ENCODE assay signal across 8 cellular contexts in genomic region chr18:21740474-21740723, GRCh38. TPM values are rescaled to one million over a fixed set of nuclear protein-coding genes. Genes with fewer than 3 reads are reported as not detected.
DNase-seq lines count a peak whose midpoint lies in the region; ATAC-seq, FAIRE-seq and TF ChIP-seq lines count a peak whose summit lies in the region.

No MANE protein-coding gene starts in this region.

- peak overlapping the region; percentile 94 for H3K4me2 ChIP-seq in HepG2 (ENCODE audit: low read depth, low read length)

- H3K4me3 ChIP-seq in BJ (ENCODE audit: low read depth, low read length), result peak overlapping the region; percentile 97
- peak overlapping the region; percentile 93 to 98 (median 94); a peak in 5 of 6 replicates for H3K4me3 ChIP-seq in HepG2 (replicated peaks in 1 of 3; ENCODE audit: insufficient read depth in 1 of 3, low read depth in 2 of 3, low read length in 3 of 3)

- H3K79me2 ChIP-seq in HepG2 (ENCODE audit: insufficient read depth, low read length), result peaks cover 40% of the 10 kb centered on the region

- no peak for DNase-seq in BJ (ENCODE audit: low read depth)
- DNase-seq in GM19238 (ENCODE audit: insufficient read length, low spot score), result peak; percentile 88
- DNase-seq in SKM-1 (lab: John Stamatoyannopoulos, UW; ENCODE audit: unreplicated experiment), result peak; percentile 92
- DNase-seq in cerebellar nuclear complex (lab: John Stamatoyannopoulos, UW), result peak; percentile 85 to 94
- DNase-seq in HepG2 (ENCODE audit: low spot score), result peak; percentile 92
- DNase-seq in stimulated activated CD8-positive, alpha-beta memory T cell treated with anti-CD3 and anti-CD28 coated beads, Interleukin-15, amount 100 ng/mL, for 48 hours (ENCODE audit: low read depth in 2 of 2), result peak; percentile 98 to 99
- DNase-seq in midbrain (lab: John Stamatoyannopoulos, UW), result no peak

- BruUV-seq in HepG2 (replicated peaks; lab: Mats Ljungman, UMichigan), result no TSS peak

- in situ Hi-C loops in HepG2 (cut with HindIII; ENCODE audit: extremely low pct_ligation_motif_present, low pct_unique_long_range_greater_than_20kb), result no loop called here

- peak overlapping the region; percentile 97 for H3K27ac ChIP-seq in HepG2 (ENCODE audit: extremely low read length, insufficient read depth, low read length)

- H2AFZ ChIP-seq in HepG2 (ENCODE audit: low read length), result peak overlapping the region; percentile 87

- peak overlapping the region; percentile 91 for H3K9ac ChIP-seq in HepG2 (ENCODE audit: insufficient read depth, low read depth, low read length)

- peak; percentile 47 for FAIRE-seq in HepG2 (lab: Jason Lieb, UNC)

- TF ChIP-seq POLR2A in HepG2 (IDR thresholded peaks at IDR 0.05; ENCODE audit: insufficient read depth in 1 of 2, low read depth in 2 of 2, low read length in 2 of 2), result peak in 1 of 2 experiments; percentile 73; a peak in 2 of 4 replicates

- intact Hi-C loops in HepG2 (cut with micrococcal nuclease; ENCODE audit: unreplicated experiment), result loop anchor here (2.0 to 5.0 kb wide), 4 partner anchors 36 to 128 kb away; partner anchors contain the start of genes ABHD3 and SNRPD1

- peaks cover 16% of the 10 kb centered on the region for H4K20me1 ChIP-seq in HepG2 (ENCODE audit: insufficient read depth, low read length)

- WGBS in HepG2 (ENCODE audit: low lambda C conversion rate), result 1% methylated on average over 4 of the region's 14 CpGs

- TF ChIP-seq CTCF in BJ (IDR thresholded peaks at IDR 0.05; ENCODE audit: insufficient read depth, low read depth, low read length), result no peak
- no peak for TF ChIP-seq CTCF in HepG2 (CRISPR knock-in tag; IDR thresholded peaks at IDR 0.05)

- H3K27me3 ChIP-seq in BJ (ENCODE audit: control insufficient read depth, insufficient read depth, low read length) (no peaks in the 10 kb centered on the region), HepG2 (ENCODE audit: control insufficient read depth in 1 of 2, insufficient read depth in 2 of 2, low read length in 2 of 2) (no peaks in the 10 kb centered on the region)

- POLR2A ChIA-PET in BJ (lab: Charles Lee) (interaction anchor here (0.6 to 0.7 kb wide), 4 partner anchors 20 to 315 kb away, joined by 3 to 4 read pairs (median 3); no protein-coding TSS in a partner anchor), HepG2 (lab: Yijun Ruan, JAX) (interaction anchor here (0.6 to 2.3 kb wide), 20 partner anchors 8 to 143 kb away, joined by 3 to 17 read pairs (median 4); partner anchors contain the start of genes ABHD3, ESCO1 and SNRPD1)

- H3K36me3 ChIP-seq in BJ (ENCODE audit: control insufficient read depth, insufficient read depth, low read length), result no peaks in the 10 kb centered on the region
- H3K36me3 ChIP-seq in HepG2 (replicated peaks in 1 of 2; ENCODE audit: control insufficient read depth in 1 of 2, insufficient read depth in 2 of 2, low read length in 2 of 2), result no peaks in the 10 kb centered on the region

- H3K4me1 ChIP-seq in HepG2 (ENCODE audit: insufficient read depth, low read length), result peaks cover 47% of the 10 kb centered on the region

- no peak for TF ChIP-seq EP300 in HepG2 (IDR thresholded peaks at IDR 0.05; ENCODE audit: low read depth in 2 of 2, low read length in 2 of 2)
- TF ChIP-seq EP300 in HepG2 (CRISPR knock-in tag; IDR thresholded peaks at IDR 0.05; ENCODE audit: borderline replicate concordance), result no peak

- ATAC-seq in HG03280 (IDR thresholded peaks at IDR 0.05; ENCODE audit: unreplicated experiment) (peak; percentile 98), HepG2 (peak; percentile 97)

- CTCF ChIA-PET in BJ (lab: Yijun Ruan, JAX), result interaction anchor here (1.2 to 1.5 kb wide), 2 partner anchors 85 to 139 kb away, joined by 4 to 6 read pairs; partner anchors contain the start of gene ESCO1
- CTCF ChIA-PET in HepG2 (lab: Yijun Ruan, JAX; ENCODE audit: low intra/inter-chr PET ratio, low total read pairs), result no interaction called here

- H3K9me3 ChIP-seq in HepG2 (ENCODE audit: low read length), result no peaks in the 10 kb centered on the region

- TF ChIP-seq RAD21 in HepG2 (CRISPR knock-in tag; IDR thresholded peaks at IDR 0.05), result no peak

TF ChIP-seq in HepG2, 621 proteins besides CTCF, POLR2A, EP300 and RAD21 (continues in another document):
- TF ChIP-seq TEAD3 (CRISPR knock-in tag; optimal IDR thresholded peaks at IDR 0.05; ENCODE audit: borderline replicate concordance) (peak; percentile 32), ZFP1 (CRISPR knock-in tag; IDR thresholded peaks at IDR 0.05) (0 out of 2 replicates have a peak, but pooled peaks have one; percentile 22), HNF4A (CRISPR knock-in tag; IDR thresholded peaks at IDR 0.05) (no peak), REXO4 (CRISPR knock-in tag; IDR thresholded peaks at IDR 0.05; ENCODE audit: borderline replicate concordance) (no peak), NR2F1 (CRISPR knock-in tag; IDR thresholded peaks at IDR 0.05) (no peak), TFDP1 (CRISPR knock-in tag; IDR thresholded peaks at IDR 0.05; ENCODE audit: borderline replicate concordance) (peak; percentile 64; the same call in 1 of the 2 replicates), ATF7-NPFF (CRISPR knock-in tag; IDR thresholded peaks at IDR 0.05; ENCODE audit: low read depth) (no peak), ZNF614 (CRISPR knock-in tag; IDR thresholded peaks at IDR 0.05; ENCODE audit: borderline replicate concordance) (peak; percentile 20; the same call in 1 of the 2 replicates), ADNP (CRISPR knock-in tag; IDR thresholded peaks at IDR 0.05) (no peak)

RNA-seq across cellular contexts. Expression of gene MIB1, which starts 0.2 kb away (rescaled TPM):
- polyA plus RNA-seq in BJ (2011; rRNA removed) (10.0 and 18.7 TPM in 2 replicates), HepG2 (2011; rRNA removed) (11.2 and 12.0 TPM in 2 replicates)
- polyA minus RNA-seq in BJ (2011; rRNA and poly(A)+ RNA removed), result 37.7 and 38.7 TPM in 2 replicates
- 47.0 and 60.6 TPM in 2 replicates for total RNA-seq in HepG2 (2016; rRNA removed; fragmentation: Illumina TruSeq; extraction: Trizol)
- total RNA-seq in HepG2 (2016; cell fraction: cytosol; rRNA removed; fragmentation: Illumina TruSeq; extraction: Trizol; ENCODE audit: low read depth), result 80.8 and 93.1 TPM in 2 replicates
- 46.0 and 57.6 TPM in 2 replicates for total RNA-seq in HepG2 (2016; cell fraction: insoluble cytoplasmic fraction; rRNA removed; fragmentation: Illumina TruSeq; extraction: Trizol)
- total RNA-seq in HepG2 (2016; cell fraction: membrane; rRNA removed; fragmentation: Illumina TruSeq; extraction: Trizol), result 44.7 and 51.6 TPM in 2 replicates
- 36.7 and 42.3 TPM in 2 replicates for total RNA-seq in HepG2 (2016; cell fraction: nucleus; rRNA removed; fragmentation: Illumina TruSeq; extraction: Trizol)
- polyA plus RNA-seq in HepG2 (2011; cell fraction: cytosol; rRNA removed), result 5.4 and 8.8 TPM in 2 replicates
- polyA plus RNA-seq in HepG2 (2011; cell fraction: nucleus; rRNA removed), result 9.9 and 12.0 TPM in 2 replicates
- 20.7 and 21.4 TPM in 2 replicates for polyA plus RNA-seq in HepG2 (2012)
- polyA plus RNA-seq in HepG2 (2016; cell fraction: cytosol; fragmentation: Illumina TruSeq; extraction: Trizol; ENCODE audit: low read depth), result 0.28 and 0.44 TPM in 2 replicates
- polyA plus RNA-seq in HepG2 (2016; cell fraction: insoluble cytoplasmic fraction; fragmentation: Illumina TruSeq; extraction: Trizol; ENCODE audit: low read depth), result 19.5 and 21.8 TPM in 2 replicates
- polyA plus RNA-seq in HepG2 (2016; cell fraction: membrane; fragmentation: Illumina TruSeq; extraction: Trizol; ENCODE audit: low read depth), result 1.3 and 1.8 TPM in 2 replicates
- polyA plus RNA-seq in HepG2 (2016; cell fraction: nucleus; fragmentation: Illumina TruSeq; extraction: Trizol; ENCODE audit: insufficient read depth, low read depth), result 24.5 and 25.6 TPM in 2 replicates
- 35.2 and 42.4 TPM in 2 replicates for polyA minus RNA-seq in HepG2 (2011; rRNA and poly(A)+ RNA removed; ENCODE audit: low replicate concordance)
- 48.0 and 55.6 TPM in 2 replicates for polyA minus RNA-seq in HepG2 (2011; cell fraction: cytosol; rRNA and poly(A)+ RNA removed)
- 44.7 and 56.6 TPM in 2 replicates for polyA minus RNA-seq in HepG2 (2011; cell fraction: nucleus; rRNA and poly(A)+ RNA removed)

RNA-seq across cellular contexts. Expression of gene ABHD3, which starts 35.8 kb away (rescaled TPM):
- polyA plus RNA-seq in BJ (2011; rRNA removed), result 2.8 and 3.3 TPM in 2 replicates
- 2.1 and 2.7 TPM in 2 replicates for polyA minus RNA-seq in BJ (2011; rRNA and poly(A)+ RNA removed)
- 14.2 and 32.1 TPM in 2 replicates for total RNA-seq in HepG2 (2016; rRNA removed; fragmentation: Illumina TruSeq; extraction: Trizol)
- total RNA-seq in HepG2 (2016; cell fraction: cytosol; rRNA removed; fragmentation: Illumina TruSeq; extraction: Trizol; ENCODE audit: low read depth), result 6.1 and 6.5 TPM in 2 replicates
- 12.7 and 32.7 TPM in 2 replicates for total RNA-seq in HepG2 (2016; cell fraction: insoluble cytoplasmic fraction; rRNA removed; fragmentation: Illumina TruSeq; extraction: Trizol)
- 6.4 and 8.1 TPM in 2 replicates for total RNA-seq in HepG2 (2016; cell fraction: membrane; rRNA removed; fragmentation: Illumina TruSeq; extraction: Trizol)
- 44.8 and 49.9 TPM in 2 replicates for total RNA-seq in HepG2 (2016; cell fraction: nucleus; rRNA removed; fragmentation: Illumina TruSeq; extraction: Trizol)
- polyA plus RNA-seq in HepG2 (2011; rRNA removed), result 37.3 and 40.2 TPM in 2 replicates
- polyA plus RNA-seq in HepG2 (2011; cell fraction: cytosol; rRNA removed), result 17.9 and 27.7 TPM in 2 replicates
- 33.5 and 40.4 TPM in 2 replicates for polyA plus RNA-seq in HepG2 (2011; cell fraction: nucleus; rRNA removed)
- polyA plus RNA-seq in HepG2 (2012), result 28.3 and 31.8 TPM in 2 replicates
- 2.9 TPM in 2 replicates for polyA plus RNA-seq in HepG2 (2016; cell fraction: cytosol; fragmentation: Illumina TruSeq; extraction: Trizol; ENCODE audit: low read depth)
- 14.3 and 16.5 TPM in 2 replicates for polyA plus RNA-seq in HepG2 (2016; cell fraction: insoluble cytoplasmic fraction; fragmentation: Illumina TruSeq; extraction: Trizol; ENCODE audit: low read depth)
- polyA plus RNA-seq in HepG2 (2016; cell fraction: membrane; fragmentation: Illumina TruSeq; extraction: Trizol; ENCODE audit: low read depth), result 3.8 and 5.3 TPM in 2 replicates
- polyA plus RNA-seq in HepG2 (2016; cell fraction: nucleus; fragmentation: Illumina TruSeq; extraction: Trizol; ENCODE audit: insufficient read depth, low read depth), result 75.9 and 82.4 TPM in 2 replicates
- 15.6 and 65.9 TPM in 2 replicates for polyA minus RNA-seq in HepG2 (2011; rRNA and poly(A)+ RNA removed; ENCODE audit: low replicate concordance)
- polyA minus RNA-seq in HepG2 (2011; cell fraction: cytosol; rRNA and poly(A)+ RNA removed), result 12.3 and 20.1 TPM in 2 replicates
- 36.6 and 51.0 TPM in 2 replicates for polyA minus RNA-seq in HepG2 (2011; cell fraction: nucleus; rRNA and poly(A)+ RNA removed)

Comparison
In these comparisons a context has a peak if more than half of its experiments do, and no peak if none do; other contexts are left out.
1. DNase-seq: peak in GM19238 (single experiment), SKM-1 (single experiment), cerebellar nuclear complex (2 of 2), HepG2 (single experiment) and stimulated activated CD8-positive, alpha-beta memory T cell treated with anti-CD3 and anti-CD28 coated beads, Interleukin-15, amount 100 ng/mL, for 48 hours (2 of 2); none in BJ (single experiment) and midbrain (single experiment).